Comparison of ENCODE assay signal across 8 cellular contexts in genomic region chr3:177050466-177051237, GRCh38.
A peak's percentile ranks its signal among the peaks of the same experiment; 100 is the strongest.
DNase-seq lines count a peak whose midpoint lies in the region; ATAC-seq, FAIRE-seq and TF ChIP-seq lines count a peak whose summit lies in the region.

No MANE protein-coding gene starts in this region.

- H3K18ac ChIP-seq in mesendoderm (ENCODE audit: low read length): no peak overlapping the region

- H3K4me1 ChIP-seq in ACC112 (ENCODE audit: control insufficient read depth, insufficient read depth, low read length, unreplicated experiment) (peaks cover 6% of the 10 kb centered on the region), Peyer's patch (peaks cover 0 to 6% (median under 1%) of the 10 kb centered on the region in 4 donors), mesendoderm (ENCODE audit: control insufficient read depth, low read depth, low read length) (no peaks in the 10 kb centered on the region)

- H3K4me3 ChIP-seq in ACC112 (ENCODE audit: low read depth, low read length) (no peak overlapping the region), Peyer's patch (no peak overlapping the region), mesendoderm (ENCODE audit: low read length) (no peak overlapping the region)
- H3K4me3 ChIP-seq in Jurkat, Clone E6-1 (ENCODE audit: low read length): no peak overlapping the region

- H3K4ac ChIP-seq in mesendoderm (ENCODE audit: low read depth, low read length): no peak overlapping the region

- ATAC-seq in naive thymus-derived CD8-positive, alpha-beta T cell: peak; percentile 83 to 84
- no peak for ATAC-seq in HG02970 (IDR thresholded peaks at IDR 0.05; ENCODE audit: low FRiP score, unreplicated experiment)

- TF ChIP-seq CTCF in GM12873 (IDR thresholded peaks at IDR 0.05; ENCODE audit: insufficient read depth, low read depth, low read length, missing control alignments) (peak; percentile 32), Peyer's patch (IDR thresholded peaks at IDR 0.05) (peak; percentile 22 to 84 (median 72))

- TF ChIP-seq POLR2A in Peyer's patch (IDR thresholded peaks at IDR 0.05): no peak

- peaks cover 8 to 18% (median 13%) of the 10 kb centered on the region in 4 donors for H3K4me1 Mint-ChIP-seq in naive thymus-derived CD8-positive, alpha-beta T cell

- H3K79me2 ChIP-seq in ACC112 (ENCODE audit: control insufficient read depth, insufficient read depth, low read length, unreplicated experiment): peaks cover 14% of the 10 kb centered on the region
- H3K79me2 ChIP-seq in mesendoderm (ENCODE audit: control insufficient read depth, insufficient read depth, low read length): peaks cover 9% of the 10 kb centered on the region

- no peak overlapping the region for H4K5ac ChIP-seq in mesendoderm (ENCODE audit: low read length)

- no peak overlapping the region for H2BK15ac ChIP-seq in mesendoderm (replicated peaks; ENCODE audit: low read depth)

- no peaks in the 10 kb centered on the region for H3K27me3 Mint-ChIP-seq in naive thymus-derived CD8-positive, alpha-beta T cell

- H3K27ac ChIP-seq in ACC112 (ENCODE audit: low read depth, low read length) (peak overlapping the region; percentile 27), Peyer's patch (no peak overlapping the region), mesendoderm (ENCODE audit: low read depth, low read length) (no peak overlapping the region)

- peaks cover 5 to 60% (median 26%) of the 10 kb centered on the region in 3 donors for H3K36me3 Mint-ChIP-seq in naive thymus-derived CD8-positive, alpha-beta T cell

- H4K8ac ChIP-seq in mesendoderm (ENCODE audit: low read depth, low read length): no peak overlapping the region

- H2BK5ac ChIP-seq in mesendoderm (ENCODE audit: low read length): no peak overlapping the region

- H3K9me3 Mint-ChIP-seq in naive thymus-derived CD8-positive, alpha-beta T cell: no peaks in the 10 kb centered on the region

- no peak overlapping the region for H2AK5ac ChIP-seq in mesendoderm (ENCODE audit: low read length)

- no peak overlapping the region for H2BK120ac ChIP-seq in mesendoderm (ENCODE audit: low read depth, low read length)

- H3K27ac Mint-ChIP-seq in naive thymus-derived CD8-positive, alpha-beta T cell: peak overlapping the region in 5 of 10 donors; percentile 19 to 68 (median 55)

- no peak overlapping the region for H3K4me2 ChIP-seq in mesendoderm (ENCODE audit: low read length)

- no peak overlapping the region for H3K9ac ChIP-seq in mesendoderm (ENCODE audit: low read length)

- no peaks in the 10 kb centered on the region for H3K27me3 ChIP-seq in ACC112 (ENCODE audit: insufficient read depth, low read length)
- no peaks in the 10 kb centered on the region for H3K27me3 ChIP-seq in Peyer's patch
- H3K27me3 ChIP-seq in mesendoderm (ENCODE audit: insufficient read depth, low read length, poor library complexity): no peaks in the 10 kb centered on the region

- no peak overlapping the region for H3K4me3 Mint-ChIP-seq in naive thymus-derived CD8-positive, alpha-beta T cell

- H2AFZ ChIP-seq in ACC112 (ENCODE audit: low read length, unreplicated experiment): no peak overlapping the region

- no CpG with 5 or more reads among the region's 5 CpGs for WGBS in mesendoderm (ENCODE audit: extremely low coverage, insufficient coverage, low lambda C conversion rate)

- POLR2A ChIA-PET in naive thymus-derived CD8-positive, alpha-beta T cell (lab: Charles Lee): interaction anchor here (0.7 to 2.9 kb wide), 4 partner anchors 67 to 309 kb away, joined by 4 to 27 read pairs (median 18); partner anchors contain the start of gene TBL1XR1

- no peak overlapping the region for H3K23ac ChIP-seq in mesendoderm (ENCODE audit: low read length)

- peak; percentile 97 for FAIRE-seq in endometrium (lab: Jason Lieb, UNC)

- no peak overlapping the region for H3K56ac ChIP-seq in mesendoderm (ENCODE audit: low read length)

- peaks cover 9% of the 10 kb centered on the region for H3K79me1 ChIP-seq in mesendoderm (ENCODE audit: low read length)

- DNase-seq in Jurkat, Clone E6-1 (ENCODE audit: low read depth, low spot score): peak; percentile 43
- DNase-seq in Peyer's patch (no peak), mesendoderm (no peak)
- peak in 4 of 10 donors; percentile 14 to 66 (median 59) for DNase-seq in naive thymus-derived CD8-positive, alpha-beta T cell

- H3K36me3 ChIP-seq in ACC112 (ENCODE audit: insufficient read depth, low read length) (peaks cover 50% of the 10 kb centered on the region), Peyer's patch (peaks cover 0 to 37% (median 0%) of the 10 kb centered on the region in 3 donors), mesendoderm (ENCODE audit: control insufficient read depth, insufficient read depth, low read length) (peaks cover 3% of the 10 kb centered on the region)

- H3K9me3 ChIP-seq in Peyer's patch: no peaks in the 10 kb centered on the region
